10 cellular contexts compared by ENCODE assay signal in genomic region chr9:127742435-127743088, GRCh38. TPM values are rescaled to one million over a fixed set of nuclear protein-coding genes. Genes with fewer than 3 reads are reported as not detected.
DNase-seq lines count a peak whose midpoint lies in the region; ATAC-seq, FAIRE-seq and TF ChIP-seq lines count a peak whose summit lies in the region.
"Had no signal": no experiment of that assay in that cellular context is flagged by ENCODE, and none has a peak within 500 bp of the region (broad histone marks: within the 10 kb centered on the region; RNA-seq: fewer than 3 reads in every experiment).

No MANE protein-coding gene starts in this region.

- CTCF ChIA-PET in A549 (lab: Yijun Ruan, JAX): interaction anchor here (1.0 to 9.6 kb wide), 10 partner anchors 8 to 178 kb away, joined by 3 to 114 read pairs (median 6); partner anchors contain the start of gene CDK9

- ATAC-seq in A549 (peak; percentile 73 to 87), HG03432 (IDR thresholded peaks at IDR 0.05; ENCODE audit: unreplicated experiment) (no peak), GM18858 (IDR thresholded peaks at IDR 0.05; ENCODE audit: unreplicated experiment) (no peak)

- no peaks in the 10 kb centered on the region for H3K9me3 ChIP-seq in A549
- H3K9me3 ChIP-seq in adrenal gland (replicated peaks in 1 of 3): no peaks in the 10 kb centered on the region
- H3K9me3 ChIP-seq in tibial nerve: no peaks in the 10 kb centered on the region

- H3K36me3 ChIP-seq in adrenal gland (replicated peaks in 1 of 2): peaks cover 0 to 5% of the 10 kb centered on the region in 2 donors
- peaks cover 0 to 27% (median 0%) of the 10 kb centered on the region in 3 donors for H3K36me3 ChIP-seq in tibial nerve

- H3K4me3 ChIP-seq in A549 (peak overlapping the region; percentile 42), adrenal gland (peak overlapping the region in 2 of 4 donors; percentile 4 to 48), tibial nerve (peak overlapping the region in 1 of 4 donors; percentile 21)

- peak; percentile 88 to 94 for DNase-seq in A549 (ENCODE audit: low read depth in 1 of 2, low spot score in 1 of 2)
- peak; percentile 26 for DNase-seq in HPDE6-E6E7 (ENCODE audit: extremely low spot score)
- peak in 6 of 7 donors; percentile 46 to 87 (median 52) for DNase-seq in adrenal gland
- no peak for DNase-seq in mesenteric fat pad (ENCODE audit: low spot score)
- DNase-seq in tibial nerve (ENCODE audit: low spot score in 2 of 2): no peak
- DNase-seq: stimulated activated CD4-positive, alpha-beta T cell treated with anti-CD3 and anti-CD28 coated beads, Interleukin-4, amount 100 ng/mL, for 24 hours had no signal

- no peaks in the 10 kb centered on the region for H3K27me3 ChIP-seq in adrenal gland
- no peaks in the 10 kb centered on the region for H3K27me3 ChIP-seq in tibial nerve

- no peak for FAIRE-seq in A549 (lab: Jason Lieb, UNC)
- peak; percentile 66 for FAIRE-seq in islet of Langerhans (lab: Jason Lieb, UNC)
- FAIRE-seq: G401.6 had no signal

- TF ChIP-seq EP300 in A549 (IDR thresholded peaks at IDR 0.05) (no peak), tibial nerve (IDR thresholded peaks at IDR 0.05) (no peak)

- POLR2A ChIA-PET in A549 (lab: Yijun Ruan, JAX): interaction anchor here (1.1 kb wide), 1 partner anchor 29 kb away, joined by 3 read pairs; no protein-coding TSS in a partner anchor

- no peak for TF ChIP-seq RAD21 in A549 (conservative IDR thresholded peaks at IDR 0.05 in 1 of 2, IDR thresholded peaks at IDR 0.05 in 1 of 2)

- TF ChIP-seq POLR2A in A549 (IDR thresholded peaks at IDR 0.05; ENCODE audit: low read length) (no peak), adrenal gland (IDR thresholded peaks at IDR 0.05) (no peak), tibial nerve (IDR thresholded peaks at IDR 0.05) (no peak)

- whole genome bisulfite sequencing in A549 (ENCODE audit: missing lambda C conversion rate): 7% methylated on average over 33 of the region's 33 CpGs
- WGBS in adrenal gland, 4 donors: 20 to 57% (median 37%) methylated on average over 8 to 33 of the region's 33 CpGs
- WGBS in tibial nerve, 2 donors: 51 to 76% methylated on average over 33 of the region's 33 CpGs

- intact Hi-C loops in adrenal gland (cut with DNase I): loop anchor here (5.0 kb wide), 2 partner anchors 40 to 130 kb away; no protein-coding TSS in a partner anchor

- H3K4me2 ChIP-seq in A549: peak overlapping the region; percentile 89

- H3K27ac ChIP-seq in A549 (peak overlapping the region; percentile 6 to 71; a peak in 4 of 6 replicates), adrenal gland (peak overlapping the region in 2 of 5 donors; percentile 65 to 77), tibial nerve (peak overlapping the region in 2 of 4 donors; percentile 7 to 9)

- H3K4me1 ChIP-seq in A549 (peaks cover 31% of the 10 kb centered on the region), adrenal gland (replicated peaks in 1 of 2) (peaks cover 0 to 21% of the 10 kb centered on the region in 2 donors), tibial nerve (peaks cover 0 to 16% (median 4%) of the 10 kb centered on the region in 4 donors)

- TF ChIP-seq CTCF in A549 (IDR thresholded peaks at IDR 0.05) (no peak), adrenal gland (IDR thresholded peaks at IDR 0.05) (no peak), tibial nerve (IDR thresholded peaks at IDR 0.05) (no peak)

TF ChIP-seq in A549, 52 proteins besides CTCF, POLR2A, EP300 and RAD21 (continues in another document):
- TF ChIP-seq HOXB5 (CRISPR knock-in tag; IDR thresholded peaks at IDR 0.05) (peak; percentile 98), HDAC2 (IDR thresholded peaks at IDR 0.05) (no peak), REST (IDR thresholded peaks at IDR 0.05) (no peak), MAX (IDR thresholded peaks at IDR 0.05) (0 out of 2 replicates have a peak, but pooled peaks have one; percentile 38), EHMT2 (IDR thresholded peaks at IDR 0.05; ENCODE audit: low read depth) (no peak)

RNA-seq across cellular contexts. Expression of gene TOR2A, which starts 7.5 kb away (rescaled TPM):
- 4.9 and 5.5 TPM in 2 replicates for polyA plus RNA-seq in A549 (2011; rRNA removed)
- polyA plus RNA-seq in A549 (2012; cell fraction: cytosol; rRNA removed): 15.0 and 22.1 TPM in 2 replicates
- 19.8 and 27.2 TPM in 2 replicates for polyA plus RNA-seq in A549 (2012; cell fraction: nucleus; rRNA removed)
- 9.4 to 9.6 TPM (median 9.5 TPM) in 3 replicates for polyA plus RNA-seq in A549 (2017; fragmentation: RNase III; extraction: RNeasy Plus Mini Kit Qiagen cat#74134 plus additional on column Dnase treatment)
- 4.1 and 5.1 TPM in 2 replicates for polyA minus RNA-seq in A549 (2011; rRNA and poly(A)+ RNA removed)
- total RNA-seq in adrenal gland: 10 to 100 TPM; 10.8 to 30.6 (median 18.5) TPM
- 10 to 100 TPM in 2 of 3 donors, 1 to 10 TPM in 1; 4.3 to 16.9 (median 14.6) TPM for polyA plus RNA-seq in adrenal gland
- 8.6 TPM for total RNA-seq in mesenteric fat pad
- 10 to 100 TPM; 13.3 to 15.3 (median 14.4) TPM for total RNA-seq in tibial nerve

RNA-seq across cellular contexts. Expression of gene TTC16, which starts 26.7 kb away (rescaled TPM):
- polyA plus RNA-seq in A549 (2011; rRNA removed) (0.03 TPM in 1 of 2 replicates, not detected in the other), A549 (2017; fragmentation: RNase III; extraction: RNeasy Plus Mini Kit Qiagen cat#74134 plus additional on column Dnase treatment) (not detected in 3 replicates), adrenal gland (under 1 TPM; 0.11 to 0.57 (median 0.48) TPM)
- polyA plus RNA-seq in A549 (2012; cell fraction: cytosol; rRNA removed): 0.01 and 0.04 TPM in 2 replicates
- 0.04 and 0.07 TPM in 2 replicates for polyA plus RNA-seq in A549 (2012; cell fraction: nucleus; rRNA removed)
- 0.25 TPM in 1 of 2 replicates, not detected in the other for polyA minus RNA-seq in A549 (2011; rRNA and poly(A)+ RNA removed)
- total RNA-seq in adrenal gland (1 to 10 TPM in 1 of 8 donors, under 1 TPM in 5, not detected in 2; under 0.01 to 1.0 (median 0.20) TPM), mesenteric fat pad (not detected), tibial nerve (under 1 TPM in 1 of 4 donors, not detected in 3; 0.30 TPM)

RNA-seq across cellular contexts. Expression of gene PTRH1, which starts 27.1 kb away (rescaled TPM):
- 3.5 and 5.1 TPM in 2 replicates for polyA plus RNA-seq in A549 (2011; rRNA removed)
- polyA plus RNA-seq in A549 (2012; cell fraction: cytosol; rRNA removed): 23.9 and 26.6 TPM in 2 replicates
- polyA plus RNA-seq in A549 (2012; cell fraction: nucleus; rRNA removed): 27.1 and 29.2 TPM in 2 replicates
- 9.9 to 12.6 TPM (median 11.4 TPM) in 3 replicates for polyA plus RNA-seq in A549 (2017; fragmentation: RNase III; extraction: RNeasy Plus Mini Kit Qiagen cat#74134 plus additional on column Dnase treatment)
- polyA minus RNA-seq in A549 (2011; rRNA and poly(A)+ RNA removed): 1.3 and 2.0 TPM in 2 replicates
- 10 to 100 TPM; 20.8 to 34.8 (median 24.3) TPM for total RNA-seq in adrenal gland
- polyA plus RNA-seq in adrenal gland: 10 to 100 TPM in 2 of 3 donors, 1 to 10 TPM in 1; 3.4 to 32.8 (median 19.5) TPM
- 21.3 TPM for total RNA-seq in mesenteric fat pad
- total RNA-seq in tibial nerve: 10 to 100 TPM in 3 of 4 donors, 1 to 10 TPM in 1; 8.4 to 46.7 (median 23.7) TPM

RNA-seq across cellular contexts. Expression of gene CFAP157, which starts 35.8 kb away (rescaled TPM):
- polyA plus RNA-seq in A549 (2011; rRNA removed) (0.04 TPM in 1 of 2 replicates, not detected in the other), A549 (2017; fragmentation: RNase III; extraction: RNeasy Plus Mini Kit Qiagen cat#74134 plus additional on column Dnase treatment) (0.04 TPM in 1 of 3 replicates, not detected in the others), adrenal gland (under 1 TPM in 2 of 3 donors, not detected in 1; 0.67 to 0.88 TPM)
- 0.01 TPM in 1 of 2 replicates, not detected in the other for polyA plus RNA-seq in A549 (2012; cell fraction: cytosol; rRNA removed)
- 0.11 and 0.22 TPM in 2 replicates for polyA plus RNA-seq in A549 (2012; cell fraction: nucleus; rRNA removed)
- polyA minus RNA-seq in A549 (2011; rRNA and poly(A)+ RNA removed): not detected in 2 replicates
- total RNA-seq in adrenal gland (under 1 TPM in 4 of 8 donors, not detected in 4; 0.11 to 0.29 (median 0.17) TPM), mesenteric fat pad (0.19 TPM), tibial nerve (1 to 10 TPM in 1 of 4 donors, under 1 TPM in 1, not detected in 2; 0.90 to 1.2 TPM)

RNA-seq across cellular contexts. Expression of gene SH2D3C, which starts 35.9 kb away (rescaled TPM):
- 0.06 and 0.11 TPM in 2 replicates for polyA plus RNA-seq in A549 (2011; rRNA removed)
- 0.04 and 0.12 TPM in 2 replicates for polyA plus RNA-seq in A549 (2012; cell fraction: cytosol; rRNA removed)
- polyA plus RNA-seq in A549 (2012; cell fraction: nucleus; rRNA removed): 0.12 TPM in 1 of 2 replicates, not detected in the other
- polyA plus RNA-seq in A549 (2017; fragmentation: RNase III; extraction: RNeasy Plus Mini Kit Qiagen cat#74134 plus additional on column Dnase treatment): 0.04 to 0.08 TPM (median 0.06 TPM) in 3 replicates
- polyA minus RNA-seq in A549 (2011; rRNA and poly(A)+ RNA removed): 0.33 TPM in 1 of 2 replicates, not detected in the other
- 10 to 100 TPM in 4 of 8 donors, 1 to 10 TPM in 4; 4.4 to 14.2 (median 10.3) TPM for total RNA-seq in adrenal gland
- polyA plus RNA-seq in adrenal gland: 10 to 100 TPM in 2 of 3 donors, 1 to 10 TPM in 1; 2.1 to 27.1 (median 19.1) TPM
- total RNA-seq in mesenteric fat pad: 28.1 TPM
- 10 to 100 TPM in 3 of 4 donors, 1 to 10 TPM in 1; 4.2 to 18.9 (median 13.4) TPM for total RNA-seq in tibial nerve

Comparison
In these comparisons a context has a peak if more than half of its experiments do, and no peak if none do; other contexts are left out.
1. ATAC-seq: peak in A549 (2 of 2); none in HG03432 (single experiment) and GM18858 (single experiment).
2. DNase-seq: peak in A549 (2 of 2), HPDE6-E6E7 (single experiment) and adrenal gland (6 of 7); none in mesenteric fat pad (single experiment) and tibial nerve (0 of 2).